Comparison of ENCODE assay signal across 8 cellular contexts in the genomic region with DNA sequence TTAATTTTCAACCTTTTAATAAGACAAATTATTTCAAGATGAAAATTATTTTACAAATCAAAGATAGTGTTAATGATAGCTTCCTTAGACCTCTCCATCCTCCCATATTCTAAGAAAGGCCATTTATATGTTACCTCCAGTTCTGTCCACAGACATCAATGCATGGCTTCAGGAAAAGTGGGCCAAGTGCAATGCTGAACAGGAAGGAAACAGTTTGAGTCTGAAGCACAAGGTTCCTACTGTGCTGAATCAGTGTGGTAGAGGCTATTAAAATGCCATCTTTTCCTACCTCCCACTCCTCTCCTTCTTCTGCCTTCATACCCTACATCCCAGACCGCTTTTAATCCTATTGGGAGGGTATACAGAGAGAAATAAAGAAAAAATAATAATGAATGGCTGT.
DNase-seq lines count a peak whose midpoint lies in the region; ATAC-seq, FAIRE-seq and TF ChIP-seq lines count a peak whose summit lies in the region.

No MANE protein-coding gene starts in this region.

- no peak for DNase-seq in GM18507 (ENCODE audit: extremely low spot score, insufficient read length, low read depth)
- no peak for DNase-seq in SK-N-SH
- DNase-seq in epithelial cell of prostate (ENCODE audit: low read depth, low spot score): no peak
- DNase-seq in AG20443 (ENCODE audit: low spot score): no peak
- DNase-seq in dedifferentiated amniotic fluid mesenchymal stem cell (ENCODE audit: extremely low spot score): no peak
- no peak for DNase-seq in SIG-M5 (lab: John Stamatoyannopoulos, UW)

- FAIRE-seq in GM18507 (lab: Jason Lieb, UNC): peak; percentile 56

- TF ChIP-seq RAD21 in SK-N-SH (IDR thresholded peaks at IDR 0.05; ENCODE audit: low read length): no peak

- H3K4me3 ChIP-seq in SK-N-SH (ENCODE audit: low read depth in 2 of 2, low read length in 1 of 2): peak overlapping the region in 1 of 2 experiments; percentile 48; a peak in 1 of 4 replicates
- H3K4me3 ChIP-seq in skeletal muscle tissue (ENCODE audit: low read length in 3 of 3): no peak overlapping the region

- no peaks in the 10 kb centered on the region for H4K20me1 ChIP-seq in SK-N-SH (ENCODE audit: insufficient read depth)

- peak overlapping the region; percentile 69 for H3K4me2 ChIP-seq in SK-N-SH

- H3K9ac ChIP-seq in SK-N-SH: peak overlapping the region; percentile 59; the same call in 1 of the 2 replicates
- peak overlapping the region in 1 of 3 donors; percentile 34 for H3K9ac ChIP-seq in skeletal muscle tissue (ENCODE audit: low read depth in 1 of 3, low read length in 3 of 3)

- no peak overlapping the region; the same call in 1 of the 2 replicates for H2AFZ ChIP-seq in SK-N-SH (ENCODE audit: low read depth)

- 71% methylated on average over 1 of the region's 1 CpG for WGBS in SK-N-SH (ENCODE audit: low lambda C conversion rate)

- peaks cover 44% of the 10 kb centered on the region for H3F3A ChIP-seq in SK-N-SH (replicated peaks; ENCODE audit: insufficient read depth)

- H3K27me3 ChIP-seq in SK-N-SH (ENCODE audit: insufficient read depth) (no peaks in the 10 kb centered on the region), skeletal muscle tissue (ENCODE audit: control insufficient read depth in 3 of 3, insufficient read depth in 3 of 3, low read length in 3 of 3) (no peaks in the 10 kb centered on the region)

- H3K36me3 ChIP-seq in SK-N-SH (replicated peaks in 1 of 2; ENCODE audit: control insufficient read depth in 1 of 2, insufficient read depth in 2 of 2, low read length in 1 of 2) (no peaks in the 10 kb centered on the region), skeletal muscle tissue (ENCODE audit: control insufficient read depth in 3 of 3, insufficient read depth in 3 of 3, low read length in 3 of 3) (no peaks in the 10 kb centered on the region)

- H3K9me3 ChIP-seq in SK-N-SH (no peaks in the 10 kb centered on the region), skeletal muscle tissue (ENCODE audit: control insufficient read depth in 3 of 3, low read length in 3 of 3) (no peaks in the 10 kb centered on the region)

- no peaks in the 10 kb centered on the region for H3K79me2 ChIP-seq in SK-N-SH (ENCODE audit: insufficient read depth)

- no peak for ATAC-seq in HG02938 (IDR thresholded peaks at IDR 0.05; ENCODE audit: unreplicated experiment)

- H3K27ac ChIP-seq in SK-N-SH (ENCODE audit: low read depth in 2 of 2, low read length in 1 of 2) (peak overlapping the region; percentile 97 to 100), epithelial cell of prostate (peak overlapping the region; percentile 92), skeletal muscle tissue (ENCODE audit: low read depth, low read length) (peak overlapping the region; percentile 54)

- CTCF ChIA-PET in SK-N-SH (lab: Yijun Ruan, JAX): interaction anchor here (1.3 to 2.9 kb wide), 3 partner anchors 18 to 216 kb away, joined by 4 to 15 read pairs (median 4); no protein-coding TSS in a partner anchor

- no peak for TF ChIP-seq CTCF in SK-N-SH (IDR thresholded peaks at IDR 0.05)

- H3K4me1 ChIP-seq in SK-N-SH (ENCODE audit: control insufficient read depth in 1 of 2, insufficient read depth in 2 of 2, low read depth in 1 of 2, low read length in 1 of 2): peaks cover 52 to 55% of the 10 kb centered on the region in 2 experiments; a peak in 3 of 4 replicates
- peaks cover 4 to 17% (median 12%) of the 10 kb centered on the region in 3 donors for H3K4me1 ChIP-seq in skeletal muscle tissue (ENCODE audit: control insufficient read depth in 3 of 3, insufficient read depth in 3 of 3, low read length in 3 of 3)

- no peak for TF ChIP-seq EP300 in SK-N-SH (IDR thresholded peaks at IDR 0.05; ENCODE audit: borderline replicate concordance in 1 of 2, low read depth in 1 of 2, low read length in 1 of 2)

- POLR2A ChIA-PET in SK-N-SH (lab: Yijun Ruan, JAX): interaction anchor here (2.0 kb wide), 1 partner anchor 213 kb away, joined by 9 read pairs; no protein-coding TSS in a partner anchor

- H3K9me2 ChIP-seq in SK-N-SH: no peaks in the 10 kb centered on the region

TF ChIP-seq in SK-N-SH, 30 proteins besides CTCF, POLR2A, EP300 and RAD21:
- no peak for TF ChIP-seq CHD2 (IDR thresholded peaks at IDR 0.05; ENCODE audit: low read length, partially characterized antibody)
